Comparison of ENCODE assay signal across 13 cellular contexts in the genomic region with DNA sequence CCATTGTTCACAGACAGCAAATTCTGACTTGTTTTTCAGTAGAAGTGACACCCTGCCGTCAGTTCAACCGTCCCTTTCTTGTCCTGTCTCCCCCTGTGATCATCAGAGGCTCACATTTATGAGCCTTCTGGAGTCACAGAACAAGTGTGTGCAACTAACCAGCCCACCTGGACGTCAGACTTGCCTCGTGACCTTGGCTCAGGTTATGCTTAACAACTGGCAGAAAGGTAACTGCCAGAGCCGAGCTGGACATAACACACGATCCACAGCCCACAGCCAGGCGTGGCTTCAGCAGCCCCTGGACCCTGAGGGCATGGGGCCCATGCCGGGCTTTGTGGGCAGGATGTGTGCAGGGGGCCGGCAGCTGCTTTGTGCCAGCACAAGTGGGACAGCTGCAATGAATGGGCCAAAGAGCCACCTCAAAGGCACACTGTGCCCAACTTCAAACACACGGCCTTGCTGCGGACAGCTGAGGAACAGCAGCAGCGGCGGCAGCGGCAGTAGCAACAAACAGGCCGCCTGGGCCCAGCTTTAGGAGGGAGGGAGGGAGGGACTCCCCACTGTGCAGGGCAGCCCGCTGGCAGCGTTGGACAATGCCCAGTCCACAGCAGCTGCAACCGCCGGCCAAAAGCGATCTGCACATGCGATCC.
DNase-seq lines count a peak whose midpoint lies in the region; ATAC-seq, FAIRE-seq and TF ChIP-seq lines count a peak whose summit lies in the region.
"Had no signal": no experiment of that assay in that cellular context is flagged by ENCODE, and none has a peak within 500 bp of the region (broad histone marks: within the 10 kb centered on the region; RNA-seq: fewer than 3 reads in every experiment).

No MANE protein-coding gene starts in this region.

- H4K20me1 ChIP-seq in mammary epithelial cell (ENCODE audit: insufficient read depth, low read length) = no peaks in the 10 kb centered on the region

- peak overlapping the region; percentile 65 for H2AFZ ChIP-seq in mammary epithelial cell (ENCODE audit: low read depth, low read length)
- H2AFZ ChIP-seq: PC-9 had no signal

- H3K9me3 ChIP-seq in mammary epithelial cell (replicated peaks; ENCODE audit: insufficient read depth, low read length) (no peaks in the 10 kb centered on the region), breast epithelium (no peaks in the 10 kb centered on the region)
- H3K9me3 ChIP-seq: lower lobe of right lung had no signal

- H3K79me2 ChIP-seq in mammary epithelial cell (ENCODE audit: insufficient read depth, low read length) = no peaks in the 10 kb centered on the region

- DNase-seq in mammary epithelial cell (no peak), breast epithelium (ENCODE audit: low spot score in 2 of 2) (no peak), dorsolateral prefrontal cortex (peak; percentile 31 to 83 (median 74)), natural killer cell (no peak), urothelium cell line (ENCODE audit: low spot score) (no peak), NK-92 (lab: John Stamatoyannopoulos, UW; ENCODE audit: unreplicated experiment) (no peak), DMS153 (lab: John Stamatoyannopoulos, UW) (no peak)
- no peak for DNase-seq in stimulated activated CD4-positive, alpha-beta T cell treated with anti-CD3 and anti-CD28 coated beads, Interleukin-2, amount 100 ng/mL, for 48 hours
- DNase-seq: lower lobe of right lung; NCI-H187 treated with DMSO at 0.1 percent for 48 hours; PC-9; stimulated activated CD8-positive, alpha-beta memory T cell treated with anti-CD3 and anti-CD28 coated beads, Interleukin-4, amount 100 ng/mL, for 48 hours had no signal

- H3K9ac ChIP-seq in mammary epithelial cell (ENCODE audit: insufficient read depth, low read length) = no peak overlapping the region

- TF ChIP-seq POLR2A in breast epithelium (IDR thresholded peaks at IDR 0.05) = no peak

- TF ChIP-seq CTCF in mammary epithelial cell (conservative IDR thresholded peaks at IDR 0.05 in 1 of 2, IDR thresholded peaks at IDR 0.05 in 1 of 2; ENCODE audit: extremely low read depth in 1 of 2, insufficient read depth in 1 of 2, low read depth in 1 of 2, low read length in 2 of 2) (no peak), breast epithelium (IDR thresholded peaks at IDR 0.05) (no peak), dorsolateral prefrontal cortex (IDR thresholded peaks at IDR 0.05 in 54 of 56, conservative IDR thresholded peaks at IDR 0.05 in 2 of 56; ENCODE audit: low read depth in 1 of 56, partially characterized antibody in 56 of 56) (peak in 13 of 56 donors; percentile 8 to 49 (median 18)), natural killer cell (IDR thresholded peaks at IDR 0.05) (no peak)

- H3K4me1 Mint-ChIP-seq in natural killer cell = peaks cover 0 to 6% of the 10 kb centered on the region in 2 donors
- H3K4me1 Mint-ChIP-seq: central memory CD8-positive, alpha-beta T cell had no signal

- no peak overlapping the region for H3K4me3 Mint-ChIP-seq in natural killer cell
- H3K4me3 Mint-ChIP-seq: central memory CD8-positive, alpha-beta T cell had no signal

- WGBS in mammary epithelial cell (ENCODE audit: low coverage, missing lambda C conversion rate) = 65% methylated on average over 10 of the region's 21 CpGs

- FAIRE-seq in urothelium cell line (lab: Jason Lieb, UNC) = peak; percentile 70

- intact Hi-C loops in mammary epithelial cell (cut with micrococcal nuclease) = no loop called here
- intact Hi-C loops in breast epithelium (cut with DNase I; ENCODE audit: low total_unique reads) = loop anchor here (1.0 kb wide), 1 partner anchor 24 kb away; no protein-coding TSS in a partner anchor
- intact Hi-C loops in dorsolateral prefrontal cortex (cut with DNase I) = loop anchor here (5.0 to 10.0 kb wide), 3 partner anchors 57 to 120 kb away; a partner anchor contains a TSS
- intact Hi-C loops in natural killer cell (cut with micrococcal nuclease) = no loop called here

- dilution Hi-C loops in mammary epithelial cell (cut with HindIII; ENCODE audit: low sequenced_read_pairs) = no loop called here

- no peaks in the 10 kb centered on the region for H3K9me3 Mint-ChIP-seq in natural killer cell
- H3K9me3 Mint-ChIP-seq: central memory CD8-positive, alpha-beta T cell had no signal

- H3K4me3 ChIP-seq in mammary epithelial cell (replicated peaks in 1 of 3; ENCODE audit: insufficient read depth in 1 of 3, low read depth in 2 of 3, low read length in 3 of 3) (no peak overlapping the region), breast epithelium (no peak overlapping the region), dorsolateral prefrontal cortex (peak overlapping the region in 42 of 59 donors; percentile 0 to 56 (median 26))
- H3K4me3 ChIP-seq: lower lobe of right lung, PC-9 had no signal

- peak; percentile 24 to 45 (median 34) for ATAC-seq in natural killer cell
- ATAC-seq: lower lobe of right lung had no signal

- no peaks in the 10 kb centered on the region for H3K36me3 Mint-ChIP-seq in natural killer cell

- CTCF ChIA-PET in mammary epithelial cell (lab: Charles Lee; ENCODE audit: low non-redundant PET) = no interaction called here

- peaks cover 13% of the 10 kb centered on the region in 2 donors for H3K27me3 Mint-ChIP-seq in natural killer cell (ENCODE audit: low read depth in 2 of 2)
- H3K27me3 Mint-ChIP-seq: central memory CD8-positive, alpha-beta T cell had no signal

- H3K27me3 ChIP-seq in mammary epithelial cell (ENCODE audit: insufficient read depth, low read length) (no peaks in the 10 kb centered on the region), breast epithelium (no peaks in the 10 kb centered on the region), dorsolateral prefrontal cortex (no peaks in the 10 kb centered on the region)

- in situ Hi-C loops in mammary epithelial cell (cut with MboI; ENCODE audit: low sequenced_read_pairs in 2 of 2) = no loop called here

- BruUV-seq in mammary epithelial cell (replicated peaks; lab: Mats Ljungman, UMichigan) = no TSS peak

- no peaks in the 10 kb centered on the region for H3K4me1 ChIP-seq in mammary epithelial cell (ENCODE audit: insufficient read depth, low read length)
- H3K4me1 ChIP-seq in breast epithelium = no peaks in the 10 kb centered on the region
- H3K4me1 ChIP-seq: lower lobe of right lung had no signal

- H3K36me3 ChIP-seq in mammary epithelial cell (ENCODE audit: insufficient read depth, low read length) = no peaks in the 10 kb centered on the region
- no peaks in the 10 kb centered on the region for H3K36me3 ChIP-seq in breast epithelium
- H3K36me3 ChIP-seq: lower lobe of right lung had no signal

- H3K27ac Mint-ChIP-seq in natural killer cell = no peak overlapping the region

- H3K4me2 ChIP-seq in mammary epithelial cell (ENCODE audit: insufficient read depth, low read depth, low read length) = no peak overlapping the region
- H3K4me2 ChIP-seq: PC-9 had no signal

- H3K27ac ChIP-seq in mammary epithelial cell (ENCODE audit: insufficient read depth, low read depth, low read length) = no peak overlapping the region
- H3K27ac ChIP-seq in breast epithelium = no peak overlapping the region
- H3K27ac ChIP-seq in dorsolateral prefrontal cortex = peak overlapping the region in 15 of 59 donors; percentile 4 to 65 (median 25)
- H3K27ac ChIP-seq: lower lobe of right lung, PC-9 had no signal

Comparison
In these comparisons a context has a peak if more than half of its experiments do, and no peak if none do; other contexts are left out.
1. intact Hi-C loops: an anchor here in breast epithelium (1.0 kb wide) and dorsolateral prefrontal cortex (5.0 to 10.0 kb wide); none called in mammary epithelial cell and natural killer cell.
2. DNase-seq: peak in dorsolateral prefrontal cortex (10 of 10); none in mammary epithelial cell (single experiment), breast epithelium (0 of 2), natural killer cell (single experiment), urothelium cell line (single experiment), stimulated activated CD4-positive, alpha-beta T cell treated with anti-CD3 and anti-CD28 coated beads, Interleukin-2, amount 100 ng/mL, for 48 hours (0 of 2), NK-92 (single experiment) and DMS153 (single experiment).
3. H3K4me3 ChIP-seq: peak in dorsolateral prefrontal cortex (42 of 59); none in mammary epithelial cell (0 of 3) and breast epithelium (0 of 3).